24 cellular contexts compared by ENCODE assay signal in the genomic region with DNA sequence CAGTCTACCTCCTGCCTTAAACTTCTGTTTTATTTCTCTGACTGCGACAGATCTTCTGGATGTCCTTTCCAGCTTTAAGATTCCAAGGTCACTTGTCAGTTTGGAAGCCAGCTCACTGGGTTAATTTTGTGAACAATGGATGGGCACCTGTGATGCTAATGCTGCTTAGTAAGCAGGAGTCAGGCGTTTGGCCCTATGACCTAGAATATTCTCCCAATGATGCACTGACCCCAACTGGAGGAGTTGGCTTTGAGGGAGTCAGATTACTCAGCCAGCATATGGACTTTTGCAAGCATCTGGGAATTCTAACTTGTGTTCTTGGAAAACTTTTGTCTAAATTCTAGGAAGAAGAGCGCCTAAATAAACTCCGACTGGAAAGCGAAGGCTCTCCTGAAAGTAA. TPM values are rescaled to one million over a fixed set of nuclear protein-coding genes. Genes with fewer than 3 reads are reported as not detected.
DNase-seq lines count a peak whose midpoint lies in the region; ATAC-seq and TF ChIP-seq lines count a peak whose summit lies in the region.
"Had no signal": no experiment of that assay in that cellular context is flagged by ENCODE, and none has a peak within 500 bp of the region (broad histone marks: within the 10 kb centered on the region; RNA-seq: fewer than 3 reads in every experiment).

No MANE protein-coding gene starts in this region.

- peak overlapping the region; percentile 14 for H3K27ac Mint-ChIP-seq in endodermal cell
- H3K27ac Mint-ChIP-seq: activated naive CD4-positive, alpha-beta T cell treated with anti-CD3 and anti-CD28 coated beads, Interleukin-2, amount 10 ng/mL, durations not matched to agents 7 days and 5 days; activated T-cell treated with anti-CD3 and anti-CD28 coated beads, Interleukin-2, amount 50 U/mL, for 72 hours; CD4-positive, CD25-positive, alpha-beta regulatory T cell; natural killer cell treated with Interleukin-12 subunit alpha and Interleukin-12 subunit beta and Interleukin-15 and Interleukin-18, amount 100 ng/mL, for 72 hours had no signal

- H3K4me1 ChIP-seq in endodermal cell (ENCODE audit: control insufficient read depth, insufficient read depth, low read length), result peaks cover 5% of the 10 kb centered on the region
- H3K4me1 ChIP-seq in mesenchymal stem cell (ENCODE audit: control insufficient read depth, insufficient read depth, low read depth, low read length), result peaks cover 3% of the 10 kb centered on the region
- H3K4me1 ChIP-seq: A549, parathyroid adenoma had no signal

- H2BK12ac ChIP-seq in mesenchymal stem cell (ENCODE audit: low read length in 2 of 2), result no peak overlapping the region

- H3K9ac ChIP-seq in endodermal cell (ENCODE audit: extremely low read depth, low read length, poor library complexity, severe bottlenecking), result no peak overlapping the region
- peak overlapping the region; percentile 9 for H3K9ac ChIP-seq in mesenchymal stem cell (ENCODE audit: low read length)
- H3K9ac ChIP-seq: parathyroid adenoma had no signal

- no peaks in the 10 kb centered on the region for H3K27me3 ChIP-seq in endodermal cell (ENCODE audit: control insufficient read depth, insufficient read depth, low read length, poor library complexity, severe bottlenecking)
- H3K27me3 ChIP-seq in mesenchymal stem cell (ENCODE audit: control insufficient read depth in 1 of 2, insufficient read depth in 1 of 2, low read length in 2 of 2), result no peaks in the 10 kb centered on the region

- H3K27ac ChIP-seq in endodermal cell (ENCODE audit: low read depth, low read length) (no peak overlapping the region), mesenchymal stem cell (ENCODE audit: low read length, poor library complexity, severe bottlenecking) (peak overlapping the region; percentile 74)
- H3K27ac ChIP-seq: A549, parathyroid adenoma had no signal

- H3K79me1 ChIP-seq in mesenchymal stem cell (replicated peaks; ENCODE audit: low read length, poor library complexity, severe bottlenecking), result peaks cover 36% of the 10 kb centered on the region

- H2AK5ac ChIP-seq in mesenchymal stem cell (ENCODE audit: low read length, severe bottlenecking), result no peak overlapping the region

- no peak overlapping the region for H3K23ac ChIP-seq in mesenchymal stem cell (ENCODE audit: low read length in 2 of 2)

- 96 to 97% methylated on average over 3 to 5 of the region's 5 CpGs for WGBS in endodermal cell (ENCODE audit: insufficient coverage in 1 of 2, insufficient read length in 1 of 2), 2 experiments
- WGBS in mesenchymal stem cell, result 83% methylated on average over 5 of the region's 5 CpGs

- no peak overlapping the region for H3K14ac ChIP-seq in mesenchymal stem cell (ENCODE audit: low read length in 2 of 2)

- no peak overlapping the region for H3K4me2 ChIP-seq in mesenchymal stem cell (ENCODE audit: low read length, poor library complexity, severe bottlenecking)
- H3K4me2 ChIP-seq: A549 had no signal

- H3K9me3 ChIP-seq in endodermal cell (ENCODE audit: control insufficient read depth, low read length), result peaks cover 2% of the 10 kb centered on the region
- H3K9me3 ChIP-seq in mesenchymal stem cell (ENCODE audit: control insufficient read depth, low read length), result no peaks in the 10 kb centered on the region
- H3K9me3 ChIP-seq: A549 had no signal

- no peaks in the 10 kb centered on the region for H3K27me3 Mint-ChIP-seq in endodermal cell (ENCODE audit: insufficient read depth)
- H3K27me3 Mint-ChIP-seq: activated naive CD4-positive, alpha-beta T cell treated with anti-CD3 and anti-CD28 coated beads, Interleukin-2, amount 10 ng/mL, durations not matched to agents 7 days and 5 days; CD4-positive, CD25-positive, alpha-beta regulatory T cell; natural killer cell treated with Interleukin-12 subunit alpha and Interleukin-12 subunit beta and Interleukin-15 and Interleukin-18, amount 100 ng/mL, for 72 hours had no signal

- H2BK5ac ChIP-seq in mesenchymal stem cell (ENCODE audit: low read depth, low read length, poor library complexity, severe bottlenecking), result no peak overlapping the region

- no peak overlapping the region for H2AFZ ChIP-seq in mesenchymal stem cell (ENCODE audit: low read depth, low read length)
- H2AFZ ChIP-seq: parathyroid adenoma had no signal

- TF ChIP-seq CTCF in AG10803 (conservative IDR thresholded peaks at IDR 0.05; ENCODE audit: low read length), result no peak
- TF ChIP-seq CTCF in endodermal cell (conservative IDR thresholded peaks at IDR 0.05), result no peak

- peaks cover 2% of the 10 kb centered on the region for H3K9me3 Mint-ChIP-seq in endodermal cell
- H3K9me3 Mint-ChIP-seq: activated naive CD4-positive, alpha-beta T cell treated with anti-CD3 and anti-CD28 coated beads, Interleukin-2, amount 10 ng/mL, durations not matched to agents 7 days and 5 days; activated T-cell treated with anti-CD3 and anti-CD28 coated beads, Interleukin-2, amount 50 U/mL, for 72 hours; CD4-positive, CD25-positive, alpha-beta regulatory T cell; natural killer cell treated with Interleukin-12 subunit alpha and Interleukin-12 subunit beta and Interleukin-15 and Interleukin-18, amount 100 ng/mL, for 72 hours had no signal

- ATAC-seq in HG02970 (IDR thresholded peaks at IDR 0.05; ENCODE audit: low FRiP score, unreplicated experiment), result no peak
- no peak for ATAC-seq in GM21528 (IDR thresholded peaks at IDR 0.05; ENCODE audit: low FRiP score, unreplicated experiment)
- ATAC-seq: A549; activated T-cell treated with anti-CD3 and anti-CD28 coated beads, Interleukin-2, amount 50 U/mL, for 72 hours; left lobe of liver; natural killer cell treated with Interleukin-12 subunit alpha and Interleukin-12 subunit beta and Interleukin-15 and Interleukin-18, amount 100 ng/mL, for 72 hours had no signal

- peaks cover 12% of the 10 kb centered on the region for H3K4me1 Mint-ChIP-seq in endodermal cell
- H3K4me1 Mint-ChIP-seq: activated naive CD4-positive, alpha-beta T cell treated with anti-CD3 and anti-CD28 coated beads, Interleukin-2, amount 10 ng/mL, durations not matched to agents 7 days and 5 days had no signal

- no peak overlapping the region for H3K4me3 Mint-ChIP-seq in endodermal cell
- H3K4me3 Mint-ChIP-seq: activated naive CD4-positive, alpha-beta T cell treated with anti-CD3 and anti-CD28 coated beads, Interleukin-2, amount 10 ng/mL, durations not matched to agents 7 days and 5 days; activated T-cell treated with anti-CD3 and anti-CD28 coated beads, Interleukin-2, amount 50 U/mL, for 72 hours; CD4-positive, CD25-positive, alpha-beta regulatory T cell; natural killer cell treated with Interleukin-12 subunit alpha and Interleukin-12 subunit beta and Interleukin-15 and Interleukin-18, amount 100 ng/mL, for 72 hours had no signal

- peaks cover 83% of the 10 kb centered on the region for H3K36me3 ChIP-seq in endodermal cell (ENCODE audit: control insufficient read depth, insufficient read depth, low read length)
- peaks cover 14 to 75% of the 10 kb centered on the region in 2 experiments for H3K36me3 ChIP-seq in mesenchymal stem cell (ENCODE audit: control insufficient read depth in 1 of 2, insufficient read depth in 2 of 2, low read depth in 1 of 2, low read length in 2 of 2)

- H3K4ac ChIP-seq in mesenchymal stem cell (ENCODE audit: low read depth in 1 of 2, low read length in 2 of 2), result no peak overlapping the region

- no peak overlapping the region for H3K18ac ChIP-seq in mesenchymal stem cell (ENCODE audit: low read depth in 1 of 2, low read length in 2 of 2)

- peaks cover 90% of the 10 kb centered on the region for H3K36me3 Mint-ChIP-seq in endodermal cell (ENCODE audit: low read depth)

- H2BK120ac ChIP-seq in mesenchymal stem cell (ENCODE audit: low read depth, low read length), result no peak overlapping the region

- DNase-seq in AG10803 (ENCODE audit: low read depth), result peak; percentile 25
- DNase-seq in HT1080 (ENCODE audit: low read depth), result peak; percentile 3
- no peak for DNase-seq in endodermal cell
- peak; percentile 17 for DNase-seq in mesenchymal stem cell
- no peak for DNase-seq in dedifferentiated amniotic fluid mesenchymal stem cell (ENCODE audit: extremely low spot score)
- DNase-seq in NCI-H187 treated with DMSO at 0.1 percent for 48 hours (lab: John Stamatoyannopoulos, UW), result no peak
- DNase-seq: activated naive CD4-positive, alpha-beta T cell treated with anti-CD3 and anti-CD28 coated beads, Interleukin-2, amount 10 ng/mL, durations not matched to agents 7 days and 5 days; activated T-cell treated with anti-CD3 and anti-CD28 coated beads, Interleukin-2, amount 50 U/mL, for 72 hours; anterior cingulate cortex; CD4-positive, CD25-positive, alpha-beta regulatory T cell; central memory CD4-positive, alpha-beta T cell; head of caudate nucleus; NCI-H1930; NCI-H2227 treated with DMSO at 0.1 percent for 48 hours; NCI-H82; OCI-M1; SHP77; SW 1271 had no signal

- H2BK15ac ChIP-seq in mesenchymal stem cell (ENCODE audit: low read depth, poor library complexity, severe bottlenecking), result no peak overlapping the region

- no peak overlapping the region for H4K91ac ChIP-seq in mesenchymal stem cell (ENCODE audit: low read length)

- H3K4me3 ChIP-seq in AG10803 (ENCODE audit: low read length), result no peak overlapping the region
- no peak overlapping the region for H3K4me3 ChIP-seq in endodermal cell (ENCODE audit: low read length)
- peak overlapping the region in 1 of 2 experiments; percentile 39 for H3K4me3 ChIP-seq in mesenchymal stem cell (ENCODE audit: insufficient read depth in 1 of 2, low read depth in 1 of 2, low read length in 2 of 2)
- H3K4me3 ChIP-seq: A549 had no signal

- H4K8ac ChIP-seq in mesenchymal stem cell (ENCODE audit: low read length), result no peak overlapping the region

RNA-seq across cellular contexts. Expression of gene HACD3, which starts 28.1 kb away (rescaled TPM):
- total RNA-seq in HT1080 (2014; rRNA removed; shearing (Covaris generic)), result 96.0 and 101 TPM in 2 replicates
- 60.8 and 72.6 TPM in 2 replicates for polyA plus RNA-seq in HT1080 (2015; cell fraction: cytosol; rRNA removed)
- 82.6 and 87.7 TPM in 2 replicates for polyA plus RNA-seq in HT1080 (2015; cell fraction: nucleus; rRNA removed)
- 100 to 1,000 TPM; 129 to 201 TPM for total RNA-seq in endodermal cell
- 238 TPM for polyA plus RNA-seq in endodermal cell (2013, experiment 1 of 2)
- polyA plus RNA-seq in endodermal cell (2013, experiment 2 of 2), result 232 TPM
- 73.7 TPM for polyA plus RNA-seq in mesenchymal stem cell (2013, experiment 1 of 2)
- polyA plus RNA-seq in mesenchymal stem cell (2013, experiment 2 of 2), result 76.8 TPM

RNA-seq across cellular contexts. Expression of gene DPP8, which starts 40.8 kb away (rescaled TPM):
- total RNA-seq in HT1080 (2014; rRNA removed; shearing (Covaris generic)), result 26.3 and 30.6 TPM in 2 replicates
- polyA plus RNA-seq in HT1080 (2015; cell fraction: cytosol; rRNA removed), result 21.3 and 27.4 TPM in 2 replicates
- polyA plus RNA-seq in HT1080 (2015; cell fraction: nucleus; rRNA removed), result 40.0 and 41.7 TPM in 2 replicates
- 10 to 100 TPM; 31.8 to 34.9 TPM for total RNA-seq in endodermal cell
- 19.4 TPM for polyA plus RNA-seq in endodermal cell (2013, experiment 1 of 2)
- 20.7 TPM for polyA plus RNA-seq in endodermal cell (2013, experiment 2 of 2)
- polyA plus RNA-seq in mesenchymal stem cell (2013, experiment 1 of 2), result 20.7 TPM
- polyA plus RNA-seq in mesenchymal stem cell (2013, experiment 2 of 2), result 21.8 TPM

RNA-seq across cellular contexts. Expression of gene INTS14, which starts 52.6 kb away (rescaled TPM):
- total RNA-seq in HT1080 (2014; rRNA removed; shearing (Covaris generic)), result 34.1 and 46.5 TPM in 2 replicates
- 59.0 and 66.8 TPM in 2 replicates for polyA plus RNA-seq in HT1080 (2015; cell fraction: cytosol; rRNA removed)
- polyA plus RNA-seq in HT1080 (2015; cell fraction: nucleus; rRNA removed), result 72.5 and 85.8 TPM in 2 replicates
- total RNA-seq in endodermal cell, result 10 to 100 TPM; 33.4 to 37.7 TPM
- polyA plus RNA-seq in endodermal cell (2013, experiment 1 of 2), result 46.1 TPM
- polyA plus RNA-seq in endodermal cell (2013, experiment 2 of 2), result 48.0 TPM
- 22.2 TPM for polyA plus RNA-seq in mesenchymal stem cell (2013, experiment 1 of 2)
- 22.1 TPM for polyA plus RNA-seq in mesenchymal stem cell (2013, experiment 2 of 2)

Comparison
In these comparisons a context has a peak if more than half of its experiments do, and no peak if none do; other contexts are left out.
1. DNase-seq: peak in AG10803 (single experiment), HT1080 (single experiment) and mesenchymal stem cell (single experiment); none in endodermal cell (single experiment), dedifferentiated amniotic fluid mesenchymal stem cell (single experiment) and NCI-H187 treated with DMSO at 0.1 percent for 48 hours (single experiment).